In genomic region chr4:53168237-53168636, GRCh38 we compare ENCODE assay signal across 23 cellular contexts.
"Had no signal": no experiment of that assay in that cellular context is flagged by ENCODE, and none has a peak within 500 bp of the region (broad histone marks: within the 10 kb centered on the region; RNA-seq: fewer than 3 reads in every experiment).

No MANE protein-coding gene starts in this region.

- H3K4me3 ChIP-seq: coronary artery, dorsolateral prefrontal cortex, esophagus squamous epithelium, psoas muscle, right lobe of liver, spleen, testis, tibial nerve, upper lobe of right lung had no signal

- H3K4me1 ChIP-seq: esophagus squamous epithelium, foreskin keratinocyte, psoas muscle, right lobe of liver, spleen, testis, tibial nerve, upper lobe of right lung had no signal

- DNase-seq: dorsolateral prefrontal cortex; effector CD8-positive, alpha-beta T cell; esophagus squamous epithelium; foreskin keratinocyte; head of caudate nucleus; hippocampal formation; kidney glomerular epithelial cell; mesendoderm; naive B cell; occipital lobe; psoas muscle; retina; right lobe of liver; spleen; stimulated activated CD4-positive, alpha-beta T cell treated with anti-CD3 and anti-CD28 coated beads, Interleukin-15, amount 100 ng/mL, for 24 hours; stimulated activated CD4-positive, alpha-beta T cell treated with anti-CD3 and anti-CD28 coated beads, Interleukin-1b, Interleukin-23, amount 100 ng/mL, for 48 hours; stimulated activated CD4-positive, alpha-beta T cell treated with anti-CD3 and anti-CD28 coated beads, Interleukin-4, amount 100 ng/mL, for 24 hours; stimulated activated naive CD8-positive, alpha-beta T cell treated with anti-CD3 and anti-CD28 coated beads, Interleukin-15, amount 100 ng/mL, for 72 hours; testis; upper lobe of right lung had no signal

- H3K9me3 ChIP-seq: esophagus squamous epithelium, psoas muscle, right lobe of liver, testis, tibial nerve, upper lobe of right lung had no signal

- H3K36me3 ChIP-seq: esophagus squamous epithelium, right lobe of liver, spleen, tibial nerve, upper lobe of right lung had no signal

- H3K27me3 ChIP-seq: dorsolateral prefrontal cortex, esophagus squamous epithelium, foreskin keratinocyte, right lobe of liver, spleen, testis, tibial nerve, upper lobe of right lung had no signal

- ATAC-seq: foreskin keratinocyte; psoas muscle; right lobe of liver; stimulated activated memory B cell treated with anti-CD40 and anti-IgM and Interleukin-4, amounts not matched to agents 10 μg/mL and 1 μg/mL and 100 μg/mL, for 72 hours; stimulated activated naive CD8-positive, alpha-beta T cell treated with anti-CD3 and anti-CD28 coated beads, Interleukin-15, amount 100 ng/mL, for 72 hours; upper lobe of right lung had no signal
